In genomic region chr9:133149130-133150015, GRCh38 we compare ENCODE assay signal across 1 cellular context.
TF ChIP-seq lines count a peak whose summit lies in the region.

No MANE protein-coding gene starts in this region.

TF ChIP-seq in HepG2, 621 proteins besides CTCF, POLR2A, EP300 and RAD21 (continued from another document):
- TF ChIP-seq SKIL (CRISPR knock-in tag; IDR thresholded peaks at IDR 0.05; ENCODE audit: borderline replicate concordance): 0 out of 2 replicates have a peak, but pooled peaks have one; percentile 69
- TF ChIP-seq ESRRA (CRISPR knock-in tag; IDR thresholded peaks at IDR 0.05; ENCODE audit: low read depth): peak; percentile 63; the same call in 1 of the 2 replicates
- TF ChIP-seq ATF7-NPFF (CRISPR knock-in tag; IDR thresholded peaks at IDR 0.05; ENCODE audit: low read depth): peak; percentile 91
- no peak for TF ChIP-seq TCF7L2 (IDR thresholded peaks at IDR 0.05; ENCODE audit: low read depth, low read length)
- TF ChIP-seq THAP11 (CRISPR knock-in tag; IDR thresholded peaks at IDR 0.05): peak; percentile 75
- TF ChIP-seq ELF1 (CRISPR knock-in tag; IDR thresholded peaks at IDR 0.05): no peak
- TF ChIP-seq GTF3A (CRISPR knock-in tag; conservative IDR thresholded peaks at IDR 0.05): no peak
- TF ChIP-seq SIN3B (IDR thresholded peaks at IDR 0.05; ENCODE audit: low read length): no peak
- TF ChIP-seq ARNTL (CRISPR knock-in tag; IDR thresholded peaks at IDR 0.05): peak; percentile 100
- no peak for TF ChIP-seq ZFP41 (CRISPR knock-in tag; IDR thresholded peaks at IDR 0.05; ENCODE audit: borderline replicate concordance)
- TF ChIP-seq DR1 (CRISPR knock-in tag; IDR thresholded peaks at IDR 0.05): peak; percentile 53; the same call in 1 of the 2 replicates
- no peak for TF ChIP-seq ZBTB49 (CRISPR knock-in tag; IDR thresholded peaks at IDR 0.05; ENCODE audit: borderline replicate concordance)
- TF ChIP-seq ZNF30 (CRISPR knock-in tag; IDR thresholded peaks at IDR 0.05): peak; percentile 62; the same call in 1 of the 2 replicates
- no peak for TF ChIP-seq ZNF3 (CRISPR knock-in tag; IDR thresholded peaks at IDR 0.05)
- TF ChIP-seq RBFOX2 (IDR thresholded peaks at IDR 0.05; ENCODE audit: low read depth, low read length): peak; percentile 83
- 0 out of 2 replicates have a peak, but pooled peaks have one; percentile 62 for TF ChIP-seq E2F2 (CRISPR knock-in tag; IDR thresholded peaks at IDR 0.05; ENCODE audit: borderline replicate concordance)
- peak; percentile 97 for TF ChIP-seq ZSCAN21 (CRISPR knock-in tag; IDR thresholded peaks at IDR 0.05; ENCODE audit: borderline replicate concordance)
- TF ChIP-seq ZBTB20 (CRISPR knock-in tag; IDR thresholded peaks at IDR 0.05; ENCODE audit: borderline replicate concordance, low read depth): peak; percentile 56; the same call in 1 of the 2 replicates
- TF ChIP-seq ZNF709 (CRISPR knock-in tag; IDR thresholded peaks at IDR 0.05): peak; percentile 73; the same call in 1 of the 2 replicates
- peak; percentile 40; the same call in 1 of the 2 replicates for TF ChIP-seq ZNF83 (CRISPR knock-in tag; IDR thresholded peaks at IDR 0.05; ENCODE audit: borderline replicate concordance)
- 0 out of 2 replicates have a peak, but pooled peaks have one; percentile 21 for TF ChIP-seq BRD4 (CRISPR knock-in tag; IDR thresholded peaks at IDR 0.05)
- no peak for TF ChIP-seq ZBTB26 (CRISPR knock-in tag; IDR thresholded peaks at IDR 0.05; ENCODE audit: borderline replicate concordance)
- no peak for TF ChIP-seq CCAR2 (optimal IDR thresholded peaks at IDR 0.05; ENCODE audit: low read depth, low read length)
- TF ChIP-seq KAT2B (IDR thresholded peaks at IDR 0.05; ENCODE audit: borderline replicate concordance, low read depth, low read length): no peak
- TF ChIP-seq ZNF724P (CRISPR knock-in tag; IDR thresholded peaks at IDR 0.05; ENCODE audit: borderline replicate concordance): no peak
- no peak for TF ChIP-seq EZH2 (conservative IDR thresholded peaks at IDR 0.05; ENCODE audit: low read depth, low read length)
- TF ChIP-seq TSC22D2 (CRISPR knock-in tag; IDR thresholded peaks at IDR 0.05; ENCODE audit: borderline replicate concordance): no peak
- no peak for TF ChIP-seq SMYD3 (CRISPR knock-in tag; IDR thresholded peaks at IDR 0.05)
- TF ChIP-seq HOXA9 (CRISPR knock-in tag; IDR thresholded peaks at IDR 0.05; ENCODE audit: borderline replicate concordance): 0 out of 2 replicates have a peak, but pooled peaks have one; percentile 28
- TF ChIP-seq HNRNPLL (IDR thresholded peaks at IDR 0.05; ENCODE audit: low read depth, low read length, poor library complexity, severe bottlenecking): peak; percentile 92
- TF ChIP-seq XRCC5 (optimal IDR thresholded peaks at IDR 0.05; ENCODE audit: low read length): peak; percentile 54
- TF ChIP-seq, protein P1, sequence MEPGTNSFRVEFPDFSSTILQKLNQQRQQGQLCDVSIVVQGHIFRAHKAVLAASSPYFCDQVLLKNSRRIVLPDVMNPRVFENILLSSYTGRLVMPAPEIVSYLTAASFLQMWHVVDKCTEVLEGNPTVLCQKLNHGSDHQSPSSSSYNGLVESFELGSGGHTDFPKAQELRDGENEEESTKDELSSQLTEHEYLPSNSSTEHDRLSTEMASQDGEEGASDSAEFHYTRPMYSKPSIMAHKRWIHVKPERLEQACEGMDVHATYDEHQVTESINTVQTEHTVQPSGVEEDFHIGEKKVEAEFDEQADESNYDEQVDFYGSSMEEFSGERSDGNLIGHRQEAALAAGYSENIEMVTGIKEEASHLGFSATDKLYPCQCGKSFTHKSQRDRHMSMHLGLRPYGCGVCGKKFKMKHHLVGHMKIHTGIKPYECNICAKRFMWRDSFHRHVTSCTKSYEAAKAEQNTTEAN (CRISPR knock-in tag; conservative IDR thresholded peaks at IDR 0.05): peak; percentile 70; the same call in 1 of the 2 replicates
- TF ChIP-seq GPN1 (CRISPR knock-in tag; IDR thresholded peaks at IDR 0.05; ENCODE audit: borderline replicate concordance): 0 out of 2 replicates have a peak, but pooled peaks have one; percentile 36
- TF ChIP-seq NFKB2 (CRISPR knock-in tag; IDR thresholded peaks at IDR 0.05; ENCODE audit: borderline replicate concordance): peak; percentile 73; the same call in 1 of the 2 replicates
- peak; percentile 64; the same call in 1 of the 2 replicates for TF ChIP-seq ZBTB34 (CRISPR knock-in tag; IDR thresholded peaks at IDR 0.05)
- peak; percentile 90 for TF ChIP-seq MNT (IDR thresholded peaks at IDR 0.05)
- TF ChIP-seq CEBPZ (IDR thresholded peaks at IDR 0.05; ENCODE audit: low read length): no peak
- TF ChIP-seq NFIB (CRISPR knock-in tag; IDR thresholded peaks at IDR 0.05; ENCODE audit: borderline replicate concordance): no peak
- 0 out of 2 replicates have a peak, but pooled peaks have one; percentile 11 for TF ChIP-seq ZNF557 (CRISPR knock-in tag; IDR thresholded peaks at IDR 0.05)
- TF ChIP-seq HNRNPK (IDR thresholded peaks at IDR 0.05; ENCODE audit: low read depth, low read length, poor library complexity, severe bottlenecking): peak; percentile 87
